Comparison of ENCODE assay signal across 16 cellular contexts in the genomic region with DNA sequence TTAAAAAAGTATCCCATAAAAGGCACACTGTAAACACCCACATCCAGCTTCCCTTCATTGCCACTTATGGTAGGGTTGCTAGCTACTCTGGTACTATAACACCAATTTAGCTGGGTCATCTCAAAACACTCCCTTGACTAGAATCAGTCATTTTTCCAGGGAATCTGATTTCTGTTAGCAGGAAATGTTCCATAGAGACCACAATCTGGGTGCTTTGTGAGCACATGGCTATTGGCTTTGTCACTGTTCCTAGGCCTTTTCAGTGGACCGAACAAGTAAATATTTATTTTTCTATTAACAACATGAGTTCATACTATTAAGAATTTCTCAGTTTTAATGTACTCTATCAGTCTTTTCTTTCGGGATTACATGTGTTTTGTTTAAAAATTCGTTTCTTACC.
"Had no signal": no experiment of that assay in that cellular context is flagged by ENCODE, and none has a peak within 500 bp of the region (broad histone marks: within the 10 kb centered on the region; RNA-seq: fewer than 3 reads in every experiment).

No MANE protein-coding gene starts in this region.

- H3K4me1 ChIP-seq: left lung, spleen, suprapubic skin, tibial artery had no signal

- H3K36me3 ChIP-seq: left lung, spleen, suprapubic skin, tibial artery had no signal

- H3K9me3 ChIP-seq: left lung, suprapubic skin, tibial artery had no signal

- H3K27ac ChIP-seq: left lung, spleen, suprapubic skin, tibial artery had no signal

- H3K4me3 ChIP-seq: left lung, lung, spleen, suprapubic skin, tibial artery had no signal

- DNase-seq: activated CD4-positive, alpha-beta T cell treated with anti-CD3 and anti-CD28 coated beads for 4 hours; activated CD4-positive, alpha-beta T cell treated with anti-CD3 and anti-CD28 coated beads, Interleukin-2, amount 50 U/mL, for 4 hours; activated naive CD4-positive, alpha-beta T cell treated with Interleukin-2 at 50 U/mL for 16 hours; activated T-cell treated with anti-CD3 and anti-CD28 coated beads for 4 hours; activated T-cell treated with anti-CD3 and anti-CD28 coated beads, Interleukin-2, amount 50 U/mL, for 72 hours; anterior cingulate cortex; effector CD8-positive, alpha-beta T cell; posterior cingulate gyrus; right cardiac atrium; spleen; stimulated activated naive CD4-positive, alpha-beta T cell; T-helper 2 cell; tibial artery had no signal

- ATAC-seq: activated T-cell treated with anti-CD3 and anti-CD28 coated beads, Interleukin-2, amount 50 U/mL, for 72 hours; left lung; right cardiac atrium had no signal
